In the genomic region with DNA sequence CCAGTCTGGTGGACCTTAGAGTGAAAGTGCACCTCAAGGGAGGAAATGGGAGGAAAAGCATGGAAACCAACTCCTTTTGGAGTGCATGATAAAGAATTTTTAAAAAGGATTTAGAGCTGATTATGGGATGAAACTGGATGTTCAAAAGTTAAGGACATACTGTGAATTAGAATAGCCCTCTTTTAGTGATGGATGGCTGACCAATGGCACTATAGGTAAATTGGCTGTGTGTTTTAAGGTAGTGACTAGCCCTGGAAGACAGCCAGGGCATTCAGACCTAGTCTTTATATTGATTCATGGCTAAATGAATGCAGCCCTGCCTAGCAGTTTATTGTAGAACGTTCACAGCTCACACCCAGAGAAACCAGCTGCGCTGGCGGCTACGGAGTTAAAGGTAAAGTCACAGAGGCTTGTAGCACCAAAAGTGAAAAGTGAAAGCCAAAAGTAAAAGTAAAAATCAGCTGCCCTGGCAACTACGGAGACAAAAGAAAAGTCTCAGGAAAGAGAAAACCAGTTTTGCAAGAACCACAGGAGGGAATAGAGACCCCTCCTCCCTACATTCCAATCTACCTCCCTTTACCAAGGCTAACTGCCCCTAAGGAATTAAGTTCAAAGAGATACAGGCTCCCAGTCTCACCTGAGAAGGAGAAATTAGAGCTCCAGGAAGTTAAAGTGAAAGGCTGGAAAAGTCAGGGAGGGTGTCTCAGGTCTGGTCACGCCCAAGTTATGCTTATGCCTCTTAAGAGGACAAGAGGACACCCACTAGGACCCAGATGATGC, we compare ENCODE assay signal across 8 cellular contexts. TPM values are rescaled to one million over a fixed set of nuclear protein-coding genes. Genes with fewer than 3 reads are reported as not detected.
DNase-seq lines count a peak whose midpoint lies in the region; ATAC-seq and TF ChIP-seq lines count a peak whose summit lies in the region.

No MANE protein-coding gene starts in this region.

- H3K4me1 Mint-ChIP-seq in T-cell = peaks cover 38 to 48% (median 47%) of the 10 kb centered on the region in 3 donors
- peaks cover 20 to 47% (median 38%) of the 10 kb centered on the region in 7 donors for H3K4me1 Mint-ChIP-seq in naive thymus-derived CD4-positive, alpha-beta T cell

- no peaks in the 10 kb centered on the region for H3K36me3 Mint-ChIP-seq in T-cell
- H3K36me3 Mint-ChIP-seq in naive thymus-derived CD4-positive, alpha-beta T cell = peaks cover 0 to under 1% (median 0%) of the 10 kb centered on the region in 5 donors

- TF ChIP-seq CTCF in epithelial cell of proximal tubule (conservative IDR thresholded peaks at IDR 0.05; ENCODE audit: low read depth, low read length) (no peak), vagina (IDR thresholded peaks at IDR 0.05) (no peak)

- peak in 22 of 34 experiments; percentile 2 to 33 (median 13) for DNase-seq in T-cell
- DNase-seq in epithelial cell of proximal tubule (ENCODE audit: low read depth) = peak; percentile 38
- peak in 7 of 9 donors; percentile 23 to 48 (median 41) for DNase-seq in naive thymus-derived CD4-positive, alpha-beta T cell
- DNase-seq in vagina (ENCODE audit: extremely low spot score in 2 of 2) = no peak
- DNase-seq in globus pallidus (ENCODE audit: low spot score) = no peak
- DNase-seq in cortex of kidney (lab: John Stamatoyannopoulos, UW) = no peak

- peak overlapping the region; percentile 80 to 89 (median 86) for H3K4me3 Mint-ChIP-seq in T-cell
- peak overlapping the region; percentile 76 to 96 (median 91) for H3K4me3 Mint-ChIP-seq in naive thymus-derived CD4-positive, alpha-beta T cell

- intact Hi-C loops in naive thymus-derived CD4-positive, alpha-beta T cell (cut with micrococcal nuclease) = loop anchor here (1.0 to 2.0 kb wide), 3 partner anchors 65 to 88 kb away; a partner anchor contains a TSS
- intact Hi-C loops in vagina (cut with DNase I) = no loop called here

- POLR2A ChIA-PET in T-cell (lab: Charles Lee) = interaction anchor here (0.5 to 0.6 kb wide), 2 partner anchors 46 to 831 kb away, joined by 3 to 6 read pairs; no protein-coding TSS in a partner anchor
- POLR2A ChIA-PET in naive thymus-derived CD4-positive, alpha-beta T cell (lab: Charles Lee) = interaction anchor here (2.8 kb wide), 1 partner anchor 65 kb away, joined by 13 read pairs; a partner anchor contains a TSS

- peak overlapping the region; percentile 69 for H3K27ac ChIP-seq in naive thymus-derived CD4-positive, alpha-beta T cell (ENCODE audit: low read depth, low read length)
- H3K27ac ChIP-seq in vagina = peak overlapping the region; percentile 56

- no peaks in the 10 kb centered on the region for H3K36me3 ChIP-seq in naive thymus-derived CD4-positive, alpha-beta T cell (ENCODE audit: control insufficient read depth in 2 of 3, insufficient read depth in 3 of 3, low read length in 3 of 3)
- H3K36me3 ChIP-seq in vagina = no peaks in the 10 kb centered on the region

- no peak for TF ChIP-seq POLR2A in vagina (IDR thresholded peaks at IDR 0.05)

- H3K9me3 Mint-ChIP-seq in T-cell = no peaks in the 10 kb centered on the region
- H3K9me3 Mint-ChIP-seq in naive thymus-derived CD4-positive, alpha-beta T cell = peaks cover 0 to under 1% (median 0%) of the 10 kb centered on the region in 11 donors

- H3K27ac Mint-ChIP-seq in T-cell = peak overlapping the region; percentile 91 to 93
- H3K27ac Mint-ChIP-seq in naive thymus-derived CD4-positive, alpha-beta T cell = peak overlapping the region; percentile 80 to 97 (median 91)

- H3K4me3 ChIP-seq in GM08714 (ENCODE audit: low read length) (peak overlapping the region; percentile 65; the same call in 1 of the 2 replicates), epithelial cell of proximal tubule (ENCODE audit: low read depth, low read length) (peak overlapping the region; percentile 47), vagina (peak overlapping the region; percentile 34 to 48)
- H3K4me3 ChIP-seq in naive thymus-derived CD4-positive, alpha-beta T cell (ENCODE audit: low read length) = peak overlapping the region; percentile 72

- peak; percentile 84 for ATAC-seq in HG03066 (IDR thresholded peaks at IDR 0.05; ENCODE audit: low read depth, unreplicated experiment)
- peak; percentile 64 to 83 (median 68) for ATAC-seq in T-cell (replicated peaks in 1 of 4)
- ATAC-seq in naive thymus-derived CD4-positive, alpha-beta T cell = peak; percentile 73

- H3K9me3 ChIP-seq in naive thymus-derived CD4-positive, alpha-beta T cell (ENCODE audit: control insufficient read depth in 2 of 3, low read length in 3 of 3) = no peaks in the 10 kb centered on the region
- H3K9me3 ChIP-seq in vagina = no peaks in the 10 kb centered on the region

- H3K27me3 Mint-ChIP-seq in T-cell = no peaks in the 10 kb centered on the region
- H3K27me3 Mint-ChIP-seq in naive thymus-derived CD4-positive, alpha-beta T cell = no peaks in the 10 kb centered on the region

- CTCF ChIA-PET in T-cell (lab: Charles Lee) = interaction anchor here in 1 of 2 donors (1.1 to 1.2 kb wide), 2 partner anchors 65 to 175 kb away, joined by 3 read pairs; no protein-coding TSS in a partner anchor
- CTCF ChIA-PET in naive thymus-derived CD4-positive, alpha-beta T cell (lab: Charles Lee) = no interaction called here

- H3K27me3 ChIP-seq in naive thymus-derived CD4-positive, alpha-beta T cell (ENCODE audit: control insufficient read depth in 2 of 2, insufficient read depth in 2 of 2, low read length in 2 of 2) = no peaks in the 10 kb centered on the region
- no peaks in the 10 kb centered on the region for H3K27me3 ChIP-seq in vagina

- H3K4me1 ChIP-seq in naive thymus-derived CD4-positive, alpha-beta T cell (ENCODE audit: control insufficient read depth in 2 of 2, insufficient read depth in 2 of 2, low read length in 2 of 2) = peaks cover 15 to 20% of the 10 kb centered on the region in 2 donors
- peaks cover 42% of the 10 kb centered on the region for H3K4me1 ChIP-seq in vagina

RNA-seq across cellular contexts. Expression of a gene that starts 21.8 kb away (rescaled TPM):
- total RNA-seq in T-cell (under 1 TPM; 0.46 to 0.76 (median 0.58) TPM), epithelial cell of proximal tubule (0.22 TPM in 1 of 2 replicates, not detected in the other), vagina (0.98 TPM)
- 1 to 10 TPM in 1 of 5 experiments, under 1 TPM in 4; 0.30 to 1.2 (median 0.53) TPM for total RNA-seq in naive thymus-derived CD4-positive, alpha-beta T cell
- under 1 TPM; 0.28 to 0.41 TPM for polyA plus RNA-seq in naive thymus-derived CD4-positive, alpha-beta T cell

Comparison
In these comparisons a context has a peak if more than half of its experiments do, and no peak if none do; other contexts are left out.
1. DNase-seq: peak in T-cell (22 of 34), epithelial cell of proximal tubule (single experiment) and naive thymus-derived CD4-positive, alpha-beta T cell (7 of 9); none in vagina (0 of 2), globus pallidus (single experiment) and cortex of kidney (single experiment).
2. Peak in every context shown above with its lines, with median percentiles within 50 percentile points of each other: H3K4me3 ChIP-seq and ATAC-seq.